Comparison of ENCODE assay signal across 1 cellular context in the genomic region with DNA sequence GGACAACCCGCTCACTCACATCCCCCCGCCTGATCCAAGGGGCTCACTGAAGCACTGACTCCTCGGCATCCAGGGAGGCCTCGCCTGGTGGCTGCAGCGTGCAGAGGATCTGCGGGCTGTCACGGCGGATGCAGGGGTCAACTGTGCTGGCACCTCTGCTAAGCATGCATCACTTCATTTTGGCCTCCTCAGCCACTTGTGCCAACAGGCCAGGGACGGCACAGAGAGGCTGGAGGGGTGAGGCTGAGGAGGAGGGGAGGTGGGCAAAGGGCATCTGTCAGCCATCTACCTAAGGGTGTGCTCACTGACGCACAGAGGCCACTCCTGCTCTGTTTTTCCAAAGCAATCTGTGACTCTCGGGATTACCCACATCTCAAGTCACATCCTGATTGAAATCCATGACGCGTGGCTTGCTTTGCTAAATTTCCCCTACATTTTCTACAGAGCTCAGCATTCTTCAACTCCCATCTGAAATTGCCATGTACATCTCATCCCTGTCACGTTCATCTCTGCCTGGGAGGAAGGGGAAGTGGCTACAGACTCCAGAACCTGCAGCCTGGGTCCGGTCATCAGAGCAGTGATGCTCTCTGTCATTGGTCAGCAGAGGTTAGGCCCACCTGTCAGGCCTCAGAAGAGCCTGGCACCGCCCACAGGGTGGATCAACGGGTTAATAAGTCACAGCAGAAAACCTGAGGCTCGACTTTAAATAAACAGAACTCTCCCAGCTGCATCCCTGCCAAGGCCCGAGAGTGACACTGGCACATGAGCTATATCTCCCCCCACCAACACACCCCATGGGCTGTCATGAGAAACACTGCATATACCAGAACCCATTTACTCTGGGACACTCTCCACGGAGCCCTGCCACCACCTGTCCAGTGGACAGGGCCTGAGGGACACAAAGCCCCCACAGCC.
A peak's percentile ranks its signal among the peaks of the same experiment; 100 is the strongest.
TF ChIP-seq lines count a peak whose summit lies in the region.

No MANE protein-coding gene starts in this region.

TF ChIP-seq in HepG2, 621 proteins besides CTCF, POLR2A, EP300 and RAD21 (continued from another document and continues in another):
- TF ChIP-seq ATF1 (CRISPR knock-in tag; IDR thresholded peaks at IDR 0.05) (0 out of 2 replicates have a peak, but pooled peaks have one; percentile 13), ZNF782 (CRISPR knock-in tag; IDR thresholded peaks at IDR 0.05; ENCODE audit: borderline replicate concordance) (no peak), HOXD1 (CRISPR knock-in tag; IDR thresholded peaks at IDR 0.05) (no peak), TBP (CRISPR knock-in tag; IDR thresholded peaks at IDR 0.05) (no peak), FOXA3 (CRISPR knock-in tag; IDR thresholded peaks at IDR 0.05) (no peak; the same call in 1 of the 2 replicates), ZNF451 (CRISPR knock-in tag; IDR thresholded peaks at IDR 0.05) (no peak), ZSCAN5A (CRISPR knock-in tag; IDR thresholded peaks at IDR 0.05; ENCODE audit: borderline replicate concordance) (no peak), KAT8 (CRISPR knock-in tag; IDR thresholded peaks at IDR 0.05) (no peak), HNF4G (IDR thresholded peaks at IDR 0.05; ENCODE audit: borderline replicate concordance, low read depth, low read length) (no peak), HNF4G (CRISPR knock-in tag; IDR thresholded peaks at IDR 0.05; ENCODE audit: borderline replicate concordance, low read depth) (no peak; the same call in 1 of the 2 replicates), RBM39 (IDR thresholded peaks at IDR 0.05; ENCODE audit: low read depth, low read length, poor library complexity, severe bottlenecking) (no peak), HMGXB4 (CRISPR knock-in tag; IDR thresholded peaks at IDR 0.05; ENCODE audit: borderline replicate concordance in 1 of 2, low read depth in 1 of 2) (no peak), ZNF569 (CRISPR knock-in tag; IDR thresholded peaks at IDR 0.05; ENCODE audit: borderline replicate concordance) (no peak), USF2 (IDR thresholded peaks at IDR 0.05; ENCODE audit: low read depth, low read length) (no peak), USF2 (CRISPR knock-in tag; IDR thresholded peaks at IDR 0.05; ENCODE audit: borderline replicate concordance) (no peak), RBFOX2 (IDR thresholded peaks at IDR 0.05; ENCODE audit: low read depth, low read length) (no peak), PCBP1 (IDR thresholded peaks at IDR 0.05; ENCODE audit: borderline replicate concordance, low read depth, low read length) (no peak), ZBTB21 (CRISPR knock-in tag; IDR thresholded peaks at IDR 0.05) (no peak), NFKB2 (CRISPR knock-in tag; IDR thresholded peaks at IDR 0.05; ENCODE audit: borderline replicate concordance) (peak; percentile 31; the same call in 1 of the 2 replicates), HDAC2 (CRISPR knock-in tag; IDR thresholded peaks at IDR 0.05) (peak; percentile 19; the same call in 1 of the 2 replicates), ZNF558 (CRISPR knock-in tag; IDR thresholded peaks at IDR 0.05; ENCODE audit: borderline replicate concordance) (no peak), ATF2 (CRISPR knock-in tag; IDR thresholded peaks at IDR 0.05) (no peak), HIVEP1 (CRISPR knock-in tag; IDR thresholded peaks at IDR 0.05) (no peak), IKZF1 (IDR thresholded peaks at IDR 0.05) (no peak), ZNF737 (CRISPR knock-in tag; IDR thresholded peaks at IDR 0.05; ENCODE audit: borderline replicate concordance) (no peak), ZFP36L2 (CRISPR knock-in tag; IDR thresholded peaks at IDR 0.05) (no peak), CREM (IDR thresholded peaks at IDR 0.05) (no peak; the same call in 1 of the 2 replicates), CREM (CRISPR knock-in tag; IDR thresholded peaks at IDR 0.05) (no peak), ZNF616 (CRISPR knock-in tag; IDR thresholded peaks at IDR 0.05; ENCODE audit: low read depth) (no peak), ZNF710 (CRISPR knock-in tag; IDR thresholded peaks at IDR 0.05; ENCODE audit: borderline replicate concordance) (0 out of 2 replicates have a peak, but pooled peaks have one; percentile 45), ZZZ3 (CRISPR knock-in tag; IDR thresholded peaks at IDR 0.05; ENCODE audit: borderline replicate concordance) (no peak), ZBTB2 (CRISPR knock-in tag; IDR thresholded peaks at IDR 0.05; ENCODE audit: low read depth) (no peak), ZNF124 (CRISPR knock-in tag; IDR thresholded peaks at IDR 0.05) (no peak)
- TF ChIP-seq, protein P1, sequence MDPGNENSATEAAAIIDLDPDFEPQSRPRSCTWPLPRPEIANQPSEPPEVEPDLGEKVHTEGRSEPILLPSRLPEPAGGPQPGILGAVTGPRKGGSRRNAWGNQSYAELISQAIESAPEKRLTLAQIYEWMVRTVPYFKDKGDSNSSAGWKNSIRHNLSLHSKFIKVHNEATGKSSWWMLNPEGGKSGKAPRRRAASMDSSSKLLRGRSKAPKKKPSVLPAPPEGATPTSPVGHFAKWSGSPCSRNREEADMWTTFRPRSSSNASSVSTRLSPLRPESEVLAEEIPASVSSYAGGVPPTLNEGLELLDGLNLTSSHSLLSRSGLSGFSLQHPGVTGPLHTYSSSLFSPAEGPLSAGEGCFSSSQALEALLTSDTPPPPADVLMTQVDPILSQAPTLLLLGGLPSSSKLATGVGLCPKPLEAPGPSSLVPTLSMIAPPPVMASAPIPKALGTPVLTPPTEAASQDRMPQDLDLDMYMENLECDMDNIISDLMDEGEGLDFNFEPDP (CRISPR knock-in tag; conservative IDR thresholded peaks at IDR 0.05): no peak
- TF ChIP-seq, protein P2, sequence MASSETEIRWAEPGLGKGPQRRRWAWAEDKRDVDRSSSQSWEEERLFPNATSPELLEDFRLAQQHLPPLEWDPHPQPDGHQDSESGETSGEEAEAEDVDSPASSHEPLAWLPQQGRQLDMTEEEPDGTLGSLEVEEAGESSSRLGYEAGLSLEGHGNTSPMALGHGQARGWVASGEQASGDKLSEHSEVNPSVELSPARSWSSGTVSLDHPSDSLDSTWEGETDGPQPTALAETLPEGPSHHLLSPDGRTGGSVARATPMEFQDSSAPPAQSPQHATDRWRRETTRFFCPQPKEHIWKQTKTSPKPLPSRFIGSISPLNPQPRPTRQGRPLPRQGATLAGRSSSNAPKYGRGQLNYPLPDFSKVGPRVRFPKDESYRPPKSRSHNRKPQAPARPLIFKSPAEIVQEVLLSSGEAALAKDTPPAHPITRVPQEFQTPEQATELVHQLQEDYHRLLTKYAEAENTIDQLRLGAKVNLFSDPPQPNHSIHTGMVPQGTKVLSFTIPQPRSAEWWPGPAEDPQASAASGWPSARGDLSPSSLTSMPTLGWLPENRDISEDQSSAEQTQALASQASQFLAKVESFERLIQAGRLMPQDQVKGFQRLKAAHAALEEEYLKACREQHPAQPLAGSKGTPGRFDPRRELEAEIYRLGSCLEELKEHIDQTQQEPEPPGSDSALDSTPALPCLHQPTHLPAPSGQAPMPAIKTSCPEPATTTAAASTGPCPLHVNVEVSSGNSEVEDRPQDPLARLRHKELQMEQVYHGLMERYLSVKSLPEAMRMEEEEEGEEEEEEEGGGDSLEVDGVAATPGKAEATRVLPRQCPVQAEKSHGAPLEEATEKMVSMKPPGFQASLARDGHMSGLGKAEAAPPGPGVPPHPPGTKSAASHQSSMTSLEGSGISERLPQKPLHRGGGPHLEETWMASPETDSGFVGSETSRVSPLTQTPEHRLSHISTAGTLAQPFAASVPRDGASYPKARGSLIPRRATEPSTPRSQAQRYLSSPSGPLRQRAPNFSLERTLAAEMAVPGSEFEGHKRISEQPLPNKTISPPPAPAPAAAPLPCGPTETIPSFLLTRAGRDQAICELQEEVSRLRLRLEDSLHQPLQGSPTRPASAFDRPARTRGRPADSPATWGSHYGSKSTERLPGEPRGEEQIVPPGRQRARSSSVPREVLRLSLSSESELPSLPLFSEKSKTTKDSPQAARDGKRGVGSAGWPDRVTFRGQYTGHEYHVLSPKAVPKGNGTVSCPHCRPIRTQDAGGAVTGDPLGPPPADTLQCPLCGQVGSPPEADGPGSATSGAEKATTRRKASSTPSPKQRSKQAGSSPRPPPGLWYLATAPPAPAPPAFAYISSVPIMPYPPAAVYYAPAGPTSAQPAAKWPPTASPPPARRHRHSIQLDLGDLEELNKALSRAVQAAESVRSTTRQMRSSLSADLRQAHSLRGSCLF (CRISPR knock-in tag; IDR thresholded peaks at IDR 0.05; ENCODE audit: borderline replicate concordance): no peak
- TF ChIP-seq, protein P3, sequence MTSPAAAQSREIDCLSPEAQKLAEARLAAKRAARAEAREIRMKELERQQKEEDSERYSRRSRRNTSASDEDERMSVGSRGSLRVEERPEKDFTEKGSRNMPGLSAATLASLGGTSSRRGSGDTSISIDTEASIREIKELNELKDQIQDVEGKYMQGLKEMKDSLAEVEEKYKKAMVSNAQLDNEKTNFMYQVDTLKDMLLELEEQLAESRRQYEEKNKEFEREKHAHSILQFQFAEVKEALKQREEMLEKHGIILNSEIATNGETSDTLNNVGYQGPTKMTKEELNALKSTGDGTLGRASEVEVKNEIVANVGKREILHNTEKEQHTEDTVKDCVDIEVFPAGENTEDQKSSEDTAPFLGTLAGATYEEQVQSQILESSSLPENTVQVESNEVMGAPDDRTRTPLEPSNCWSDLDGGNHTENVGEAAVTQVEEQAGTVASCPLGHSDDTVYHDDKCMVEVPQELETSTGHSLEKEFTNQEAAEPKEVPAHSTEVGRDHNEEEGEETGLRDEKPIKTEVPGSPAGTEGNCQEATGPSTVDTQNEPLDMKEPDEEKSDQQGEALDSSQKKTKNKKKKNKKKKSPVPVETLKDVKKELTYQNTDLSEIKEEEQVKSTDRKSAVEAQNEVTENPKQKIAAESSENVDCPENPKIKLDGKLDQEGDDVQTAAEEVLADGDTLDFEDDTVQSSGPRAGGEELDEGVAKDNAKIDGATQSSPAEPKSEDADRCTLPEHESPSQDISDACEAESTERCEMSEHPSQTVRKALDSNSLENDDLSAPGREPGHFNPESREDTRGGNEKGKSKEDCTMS (CRISPR knock-in tag; conservative IDR thresholded peaks at IDR 0.05): no peak
